13 cellular contexts compared by ENCODE assay signal in the genomic region with DNA sequence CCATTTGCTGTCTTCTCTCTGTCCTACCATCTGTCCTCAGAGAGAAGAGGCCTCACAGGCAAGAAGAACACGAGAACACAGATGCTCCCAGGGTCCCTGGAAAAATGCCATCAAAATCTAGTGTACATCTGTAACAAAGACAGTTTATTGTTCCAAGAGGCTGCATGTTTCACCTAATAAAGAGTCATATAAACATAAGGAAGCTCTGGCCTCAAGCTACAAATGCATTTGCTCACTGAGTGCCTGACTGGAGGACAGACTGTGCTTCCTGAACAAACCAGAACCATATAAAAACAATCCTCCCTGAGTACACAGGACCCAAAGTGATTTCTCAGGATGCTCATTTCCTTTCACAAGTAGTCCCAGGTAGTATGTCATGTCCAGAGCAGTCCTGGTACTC.
DNase-seq lines count a peak whose midpoint lies in the region; ATAC-seq and TF ChIP-seq lines count a peak whose summit lies in the region.
"Had no signal": no experiment of that assay in that cellular context is flagged by ENCODE, and none has a peak within 500 bp of the region (broad histone marks: within the 10 kb centered on the region; RNA-seq: fewer than 3 reads in every experiment).

No MANE protein-coding gene starts in this region.

- no peaks in the 10 kb centered on the region for H3K36me3 ChIP-seq in mucosa of descending colon (ENCODE audit: low read depth)
- H3K36me3 ChIP-seq: neutrophil had no signal

- no peak for TF ChIP-seq CTCF in C4-2B (conservative IDR thresholded peaks at IDR 0.05)
- no peak for TF ChIP-seq CTCF in mucosa of descending colon (IDR thresholded peaks at IDR 0.05)
- TF ChIP-seq CTCF in GM13977 (IDR thresholded peaks at IDR 0.05; ENCODE audit: extremely low read depth, insufficient read depth, missing control alignments) = no peak

- DNase-seq in NCI-H1694 treated with DMSO at 0.1 percent for 48 hours (lab: John Stamatoyannopoulos, UW) = peak; percentile 97
- DNase-seq in caudate nucleus (lab: John Stamatoyannopoulos, UW) = no peak
- DNase-seq in mucosa of descending colon = peak in 1 of 3 donors; percentile 46
- no peak for DNase-seq in NK-92 (lab: John Stamatoyannopoulos, UW; ENCODE audit: unreplicated experiment)
- no peak for DNase-seq in GM13977 (ENCODE audit: low spot score)
- no peak for DNase-seq in NCI-H1930 (lab: John Stamatoyannopoulos, UW)
- DNase-seq: activated naive CD4-positive, alpha-beta T cell treated with Interleukin-2 at 50 U/mL for 16 hours; cerebellar nuclear complex; DMS79 treated with DMSO at 0.1 percent for 48 hours; NCI-H226 had no signal

- H3K4me1 ChIP-seq in mucosa of descending colon (ENCODE audit: low read depth) = peaks cover 14% of the 10 kb centered on the region

- in situ Hi-C loops in GM13977 (cut with MboI; ENCODE audit: low pct_unique_long_range_greater_than_20kb, low sequenced_read_pairs, unreplicated experiment) = no loop called here

- peak overlapping the region; percentile 69 for H3K27ac ChIP-seq in C4-2B
- peak overlapping the region; percentile 32 for H3K27ac ChIP-seq in caudate nucleus (ENCODE audit: low read depth, low read length)
- H3K27ac ChIP-seq: neutrophil had no signal

- intact Hi-C loops in mucosa of descending colon (cut with DNase I, micrococcal nuclease) = no loop called here

- H3K9me3 ChIP-seq in mucosa of descending colon = no peaks in the 10 kb centered on the region
- H3K9me3 ChIP-seq: neutrophil had no signal

- H3K4me3 ChIP-seq in mucosa of descending colon = no peak overlapping the region

- ATAC-seq in mucosa of descending colon (peak; percentile 96), GM18520 (IDR thresholded peaks at IDR 0.05; ENCODE audit: unreplicated experiment) (no peak)
